ENCODE assay signal across 11 cellular contexts in the genomic region with DNA sequence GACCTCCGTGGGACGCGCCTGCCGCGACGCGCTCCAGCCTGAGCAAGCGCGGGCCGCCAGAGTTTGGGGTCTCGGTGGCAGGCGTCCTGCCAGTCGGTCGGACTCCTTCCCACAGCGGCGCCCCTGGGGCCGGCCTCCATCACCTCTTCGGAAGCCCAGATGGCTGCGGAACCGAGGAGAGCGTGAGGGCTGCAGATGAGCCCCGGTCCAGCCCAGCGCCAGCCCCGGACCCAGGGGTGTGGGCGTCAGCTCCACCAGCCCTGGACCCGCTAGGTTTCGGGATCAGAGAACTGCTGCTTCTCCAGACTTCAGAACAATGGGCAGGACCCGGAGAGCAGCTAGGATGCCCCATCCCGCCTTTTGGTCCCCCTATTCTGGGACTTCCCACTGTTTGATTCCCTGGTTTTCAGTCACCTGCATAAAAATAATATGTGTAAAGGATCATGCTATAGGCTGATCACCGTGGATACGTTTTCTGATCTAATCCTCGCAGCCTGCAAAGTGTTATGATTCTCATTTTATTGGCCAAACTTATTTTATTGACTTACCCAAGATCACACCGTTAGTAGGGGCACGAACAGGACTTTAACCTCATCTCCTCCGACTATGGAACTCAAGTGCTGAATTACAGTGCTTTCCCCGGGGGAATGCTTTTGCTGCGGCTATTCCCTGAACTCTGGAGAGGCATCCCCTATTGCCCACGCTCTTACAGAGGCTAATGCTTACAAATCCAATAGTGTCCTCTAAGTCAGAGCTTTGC. TPM values are rescaled to one million over a fixed set of nuclear protein-coding genes. Genes with fewer than 3 reads are reported as not detected.
A peak's percentile ranks its signal among the peaks of the same experiment; 100 is the strongest.
DNase-seq lines count a peak whose midpoint lies in the region; ATAC-seq and TF ChIP-seq lines count a peak whose summit lies in the region.
"Had no signal": no experiment of that assay in that cellular context is flagged by ENCODE, and none has a peak within 500 bp of the region (broad histone marks: within the 10 kb centered on the region; RNA-seq: fewer than 3 reads in every experiment).

No MANE protein-coding gene starts in this region.

- DNase-seq in left ventricle myocardium inferior (no peak), cardiac septum (ENCODE audit: low spot score) (no peak), T-helper 17 cell (no peak), suprapubic skin (ENCODE audit: low spot score in 2 of 2) (no peak), SW480 (ENCODE audit: low spot score) (no peak), esophagus squamous epithelium (lab: John Stamatoyannopoulos, UW) (no peak)
- DNase-seq: NCI-H2227 treated with DMSO at 0.1 percent for 48 hours, WERI-Rb-1 had no signal

- H3K4me1 Mint-ChIP-seq in T-helper 17 cell = peaks cover 29% of the 10 kb centered on the region

- H3K9me3 ChIP-seq in left ventricle myocardium inferior (replicated peaks) (no peaks in the 10 kb centered on the region), T-helper 17 cell (ENCODE audit: control insufficient read depth, low read length, poor library complexity, severe bottlenecking) (no peaks in the 10 kb centered on the region), iPS-18c (ENCODE audit: control insufficient read depth, insufficient read depth, low read length) (no peaks in the 10 kb centered on the region), suprapubic skin (no peaks in the 10 kb centered on the region), esophagus squamous epithelium (no peaks in the 10 kb centered on the region)

- TF ChIP-seq POLR2A in suprapubic skin (IDR thresholded peaks at IDR 0.05) = no peak
- TF ChIP-seq POLR2A in esophagus squamous epithelium (IDR thresholded peaks at IDR 0.05) = no peak

- H3K4me1 ChIP-seq in left ventricle myocardium inferior = peaks cover 49% of the 10 kb centered on the region
- peaks cover 38% of the 10 kb centered on the region for H3K4me1 ChIP-seq in suprapubic skin
- peaks cover 18 to 52% (median 36%) of the 10 kb centered on the region in 3 donors for H3K4me1 ChIP-seq in esophagus squamous epithelium

- no peak overlapping the region for H3K27ac Mint-ChIP-seq in T-helper 17 cell

- H3K27ac ChIP-seq in left ventricle myocardium inferior (replicated peaks) (no peak overlapping the region), suprapubic skin (no peak overlapping the region), esophagus squamous epithelium (no peak overlapping the region)
- H3K27ac ChIP-seq: WERI-Rb-1 had no signal

- peaks cover 62% of the 10 kb centered on the region for H3K27me3 Mint-ChIP-seq in T-helper 17 cell

- H3K4me3 ChIP-seq in left ventricle myocardium inferior = peak overlapping the region; percentile 54
- peak overlapping the region; percentile 30; the same call in 1 of the 2 replicates for H3K4me3 ChIP-seq in iPS-18c (ENCODE audit: insufficient read depth, low read depth, low read length)
- H3K4me3 ChIP-seq in suprapubic skin = peak overlapping the region; percentile 36
- peak overlapping the region in 2 of 4 donors; percentile 37 to 46 for H3K4me3 ChIP-seq in esophagus squamous epithelium

- no peak for TF ChIP-seq EP300 in suprapubic skin (IDR thresholded peaks at IDR 0.05)

- H3K27me3 ChIP-seq in left ventricle myocardium inferior (ENCODE audit: low read depth) (peaks cover 98% of the 10 kb centered on the region), suprapubic skin (peaks cover 90% of the 10 kb centered on the region), esophagus squamous epithelium (peaks cover 2 to 100% (median 33%) of the 10 kb centered on the region in 4 donors)

- H3K36me3 ChIP-seq in left ventricle myocardium inferior (peaks cover 10% of the 10 kb centered on the region), suprapubic skin (no peaks in the 10 kb centered on the region), esophagus squamous epithelium (peaks cover 0 to 2% (median 0%) of the 10 kb centered on the region in 3 donors)

- H3K4me3 Mint-ChIP-seq in T-helper 17 cell = peak overlapping the region; percentile 80

- TF ChIP-seq CTCF in left ventricle myocardium inferior (IDR thresholded peaks at IDR 0.05; ENCODE audit: borderline replicate concordance) (no peak), suprapubic skin (IDR thresholded peaks at IDR 0.05) (no peak), esophagus squamous epithelium (IDR thresholded peaks at IDR 0.05) (no peak)

- intact Hi-C loops in left ventricle myocardium inferior (cut with micrococcal nuclease) (no loop called here), cardiac septum (cut with DNase I) (no loop called here), esophagus squamous epithelium (cut with DNase I) (no loop called here)

- 18% methylated on average over 14 of the region's 38 CpGs for WGBS in suprapubic skin
- 39 to 41% methylated on average over 10 to 17 of the region's 38 CpGs for WGBS in esophagus squamous epithelium, 2 donors

- ATAC-seq in T-helper 17 cell = no peak
- ATAC-seq in HG03095 (IDR thresholded peaks at IDR 0.05; ENCODE audit: unreplicated experiment) = no peak

- H3K36me3 Mint-ChIP-seq in T-helper 17 cell (ENCODE audit: low read depth) = peaks cover 12% of the 10 kb centered on the region

RNA-seq across cellular contexts. Expression of gene CYP26C1, which starts 2.8 kb away (rescaled TPM):
- not detected for total RNA-seq in left ventricle myocardium inferior
- not detected for total RNA-seq in cardiac septum
- total RNA-seq in T-helper 17 cell = under 1 TPM; 0.18 to 0.20 TPM
- total RNA-seq in suprapubic skin = under 1 TPM in 1 of 4 donors, not detected in 3; 0.21 TPM
- under 1 TPM in 2 of 4 donors, not detected in 2; 0.19 to 0.34 TPM for total RNA-seq in esophagus squamous epithelium

RNA-seq across cellular contexts. Expression of gene CYP26A1, which starts 10.3 kb away (rescaled TPM):
- total RNA-seq in left ventricle myocardium inferior (not detected), cardiac septum (not detected), T-helper 17 cell (not detected), suprapubic skin (under 1 TPM in 1 of 4 donors, not detected in 3; 0.89 TPM), esophagus squamous epithelium (not detected)
- total RNA-seq: MCF 10A had no signal
